ENCODE assay signal across 8 cellular contexts in genomic region chr12:38664661-38665269, GRCh38.
DNase-seq lines count a peak whose midpoint lies in the region; ATAC-seq, FAIRE-seq and TF ChIP-seq lines count a peak whose summit lies in the region.

No MANE protein-coding gene starts in this region.

- peaks cover 2% of the 10 kb centered on the region for H3K4me1 Mint-ChIP-seq in progenitor cell of endocrine pancreas (ENCODE audit: low read depth)

- H3K36me3 Mint-ChIP-seq in progenitor cell of endocrine pancreas (ENCODE audit: insufficient read depth) = no peaks in the 10 kb centered on the region

- H3K27ac Mint-ChIP-seq in progenitor cell of endocrine pancreas = no peak overlapping the region

- no peak overlapping the region for H3K4me3 ChIP-seq in bronchial epithelial cell (ENCODE audit: low read depth, low read length)
- H3K4me3 ChIP-seq in coronary artery = no peak overlapping the region

- TF ChIP-seq CTCF in bronchial epithelial cell (IDR thresholded peaks at IDR 0.05; ENCODE audit: insufficient read depth, low read length, severe bottlenecking) = peak; percentile 56
- peak; percentile 67 for TF ChIP-seq CTCF in progenitor cell of endocrine pancreas (IDR thresholded peaks at IDR 0.05; ENCODE audit: unreplicated experiment)
- no peak for TF ChIP-seq CTCF in coronary artery (IDR thresholded peaks at IDR 0.05)

- H3K27me3 Mint-ChIP-seq in progenitor cell of endocrine pancreas = no peaks in the 10 kb centered on the region

- FAIRE-seq in bronchial epithelial cell (lab: Jason Lieb, UNC) = no peak

- H3K36me3 ChIP-seq in bronchial epithelial cell (ENCODE audit: control insufficient read depth, insufficient read depth, low read length) = no peaks in the 10 kb centered on the region

- no peaks in the 10 kb centered on the region for H3K27me3 ChIP-seq in bronchial epithelial cell (ENCODE audit: control insufficient read depth, insufficient read depth, low read length)

- peaks cover 7% of the 10 kb centered on the region for H3K9me3 Mint-ChIP-seq in progenitor cell of endocrine pancreas (ENCODE audit: low read depth)

- peak; percentile 4 to 24 for DNase-seq in AML-193 (lab: John Stamatoyannopoulos, UW)
- DNase-seq in bronchial epithelial cell (ENCODE audit: low read depth) = peak; percentile 47
- no peak for DNase-seq in progenitor cell of endocrine pancreas (ENCODE audit: low spot score, unreplicated experiment)
- DNase-seq in coronary artery (ENCODE audit: low spot score) = no peak
- no peak for DNase-seq in activated CD4-positive, alpha-beta T cell treated with anti-CD3 and anti-CD28 coated beads, Interleukin-2, amount 50 U/mL, for 4 hours

- H3K4me3 Mint-ChIP-seq in progenitor cell of endocrine pancreas (ENCODE audit: low read depth) = no peak overlapping the region

- ATAC-seq in GM19351 (IDR thresholded peaks at IDR 0.05; ENCODE audit: unreplicated experiment) (peak; percentile 94), HG03571 (IDR thresholded peaks at IDR 0.05; ENCODE audit: unreplicated experiment) (peak; percentile 62), HG02884 (IDR thresholded peaks at IDR 0.05; ENCODE audit: unreplicated experiment) (no peak)

- H3K27ac ChIP-seq in coronary artery = no peak overlapping the region

Comparison
In these comparisons a context has a peak if more than half of its experiments do, and no peak if none do; other contexts are left out.
1. DNase-seq: peak in AML-193 (2 of 2) and bronchial epithelial cell (single experiment); none in progenitor cell of endocrine pancreas (single experiment), coronary artery (single experiment) and activated CD4-positive, alpha-beta T cell treated with anti-CD3 and anti-CD28 coated beads, Interleukin-2, amount 50 U/mL, for 4 hours (0 of 2).